8 cellular contexts compared by ENCODE assay signal in genomic region chr16:29961479-29962343, GRCh38. TPM values are rescaled to one million over a fixed set of nuclear protein-coding genes. Genes with fewer than 3 reads are reported as not detected.
DNase-seq lines count a peak whose midpoint lies in the region; ATAC-seq and TF ChIP-seq lines count a peak whose summit lies in the region.

Gene TMEM219 (plus strand): TSS chr16:29962079. CDS start chr16:29963144, 1,065 bp downstream.

- peak within 1 kb of the TSS; percentile 63 to 99 (median 97) for H3K27ac ChIP-seq in dorsolateral prefrontal cortex

- H3K36me3 ChIP-seq in BJ (ENCODE audit: control insufficient read depth, insufficient read depth, low read length) = no peaks in the 10 kb centered on the region

- POLR2A ChIA-PET in BJ (lab: Charles Lee) = interaction anchor here (0.6 to 1.2 kb wide), 3 partner anchors 8 to 12 kb away, joined by 3 to 9 read pairs (median 5); partner anchors contain the start of gene TAOK2

- ATAC-seq in GM19324 (IDR thresholded peaks at IDR 0.05; ENCODE audit: low FRiP score, unreplicated experiment) (peak; percentile 96), HG03469 (IDR thresholded peaks at IDR 0.05; ENCODE audit: unreplicated experiment) (peak; percentile 77)

- DNase-seq in BJ (ENCODE audit: low read depth) (peak; percentile 61), NCI-H82 (lab: John Stamatoyannopoulos, UW) (peak; percentile 88), dorsolateral prefrontal cortex (peak; percentile 82 to 97 (median 86)), lower leg skin (ENCODE audit: low spot score in 2 of 2) (peak; percentile 84 to 97)
- peak; percentile 91 to 93 for DNase-seq in activated CD4-positive, alpha-beta T cell treated with anti-CD3 and anti-CD28 coated beads, Interleukin-2, amount 50 U/mL, for 48 hours
- peak; percentile 90 to 91 for DNase-seq in stimulated activated CD4-positive, alpha-beta T cell treated with anti-CD3 and anti-CD28 coated beads, Interleukin-4, amount 100 ng/mL, for 48 hours (ENCODE audit: low read depth in 2 of 2)

- TF ChIP-seq CTCF in BJ (IDR thresholded peaks at IDR 0.05; ENCODE audit: insufficient read depth, low read depth, low read length) (peak; percentile 43), dorsolateral prefrontal cortex (IDR thresholded peaks at IDR 0.05 in 54 of 56, conservative IDR thresholded peaks at IDR 0.05 in 2 of 56; ENCODE audit: low read depth in 1 of 56, partially characterized antibody in 56 of 56) (peak in 53 of 56 donors; percentile 17 to 74 (median 51)), lower leg skin (IDR thresholded peaks at IDR 0.05) (no peak)

- intact Hi-C loops in dorsolateral prefrontal cortex (cut with DNase I) (loop anchor here (1.0 to 5.0 kb wide), 6 partner anchors 12 to 61 kb away; partner anchors contain the start of genes INO80E (in 2 of the 2), KCTD13 (in 2 of the 2), TAOK2 (in 2 of the 2) and ASPHD1 (in 1 of the 2)), lower leg skin (cut with DNase I; ENCODE audit: low total_unique reads) (loop anchor here (5.0 kb wide), 1 partner anchor 101 kb away; no protein-coding TSS in a partner anchor)

- 1% methylated on average over 53 to 57 of the region's 75 CpGs for WGBS in lower leg skin, 2 donors

- H3K27me3 ChIP-seq in BJ (ENCODE audit: control insufficient read depth, insufficient read depth, low read length) (no peaks in the 10 kb centered on the region), dorsolateral prefrontal cortex (no peaks in the 10 kb centered on the region)

- CTCF ChIA-PET in BJ (lab: Yijun Ruan, JAX) = interaction anchor here (1.0 to 2.7 kb wide), 6 partner anchors 11 to 113 kb away, joined by 3 to 13 read pairs (median 5); partner anchors contain the start of genes KCTD13 and TAOK2

- no peak for TF ChIP-seq POLR2A in lower leg skin (IDR thresholded peaks at IDR 0.05)

- H3K4me3 ChIP-seq in BJ (ENCODE audit: low read depth, low read length) (peak within 1 kb of the TSS; percentile 86), dorsolateral prefrontal cortex (peak within 1 kb of the TSS; percentile 59 to 98 (median 88)), lower leg skin (ENCODE audit: low read depth, poor library complexity, severe bottlenecking) (peak within 1 kb of the TSS; percentile 28)

RNA-seq across cellular contexts. Expression of gene TMEM219, which starts in this region (rescaled TPM):
- polyA plus RNA-seq in BJ (2011; rRNA removed) = 112 and 146 TPM in 2 replicates
- 59.4 and 80.8 TPM in 2 replicates for polyA minus RNA-seq in BJ (2011; rRNA and poly(A)+ RNA removed)
- 100 to 1,000 TPM in 56 of 120 experiments, 10 to 100 TPM in 64; 63.3 to 177 (median 99.3) TPM for total RNA-seq in dorsolateral prefrontal cortex
- 100 to 1,000 TPM; 118 to 143 (median 130) TPM for total RNA-seq in lower leg skin

Comparison
In these comparisons a context has a peak if more than half of its experiments do, and no peak if none do; other contexts are left out.
1. Peak in every context shown above with its lines: DNase-seq, ATAC-seq, H3K4me3 ChIP-seq and H3K27ac ChIP-seq.
2. H3K4me3 ChIP-seq: peak in every context shown above with its lines; median percentile 88 in dorsolateral prefrontal cortex; 86 in BJ; 28 in lower leg skin.
3. CTCF ChIP-seq: peak in BJ (single experiment) and dorsolateral prefrontal cortex (53 of 56); none in lower leg skin (0 of 3).